Comparison of ENCODE assay signal across 12 cellular contexts in genomic region chr6:5506575-5506974, GRCh38.
DNase-seq lines count a peak whose midpoint lies in the region; ATAC-seq lines count a peak whose summit lies in the region.
"Had no signal": no experiment of that assay in that cellular context is flagged by ENCODE, and none has a peak within 500 bp of the region (broad histone marks: within the 10 kb centered on the region; RNA-seq: fewer than 3 reads in every experiment).

No MANE protein-coding gene starts in this region.

- peaks cover 2% of the 10 kb centered on the region for H3K36me3 Mint-ChIP-seq in activated CD4-positive, alpha-beta T cell treated with anti-CD3 and anti-CD28 coated beads for 36 hours (ENCODE audit: low read depth)

- H3K4me1 Mint-ChIP-seq in activated CD4-positive, alpha-beta T cell treated with anti-CD3 and anti-CD28 coated beads for 36 hours = peaks cover 22% of the 10 kb centered on the region

- H3K27me3 Mint-ChIP-seq in activated CD4-positive, alpha-beta T cell treated with anti-CD3 and anti-CD28 coated beads for 36 hours = no peaks in the 10 kb centered on the region

- no peak overlapping the region for H3K4me3 Mint-ChIP-seq in activated CD4-positive, alpha-beta T cell treated with anti-CD3 and anti-CD28 coated beads for 36 hours

- intact Hi-C loops in activated CD4-positive, alpha-beta T cell treated with anti-CD3 and anti-CD28 coated beads for 36 hours (cut with DNase I, micrococcal nuclease) = no loop called here

- no peak for DNase-seq in activated CD4-positive, alpha-beta T cell treated with anti-CD3 and anti-CD28 coated beads for 36 hours
- no peak for DNase-seq in activated CD4-positive, alpha-beta T cell treated with anti-CD3 and anti-CD28 coated beads for 48 hours
- DNase-seq in renal cortical epithelial cell (ENCODE audit: low read depth) (peak; percentile 43), NCI-H2227 treated with DMSO at 0.1 percent for 48 hours (lab: John Stamatoyannopoulos, UW) (no peak), amniotic stem cell (lab: John Stamatoyannopoulos, UW) (no peak)
- DNase-seq: esophagus squamous epithelium, NCI-H82, thyroid gland had no signal

- no peaks in the 10 kb centered on the region for H3K9me3 Mint-ChIP-seq in activated CD4-positive, alpha-beta T cell treated with anti-CD3 and anti-CD28 coated beads for 36 hours (ENCODE audit: low read depth)

- no peak for ATAC-seq in activated CD4-positive, alpha-beta T cell treated with anti-CD3 and anti-CD28 coated beads for 36 hours
- peak; percentile 51 for ATAC-seq in HG02610 (IDR thresholded peaks at IDR 0.05; ENCODE audit: unreplicated experiment)
- peak; percentile 17 for ATAC-seq in HG03565 (IDR thresholded peaks at IDR 0.05; ENCODE audit: unreplicated experiment)
- ATAC-seq in esophagus mucosa = no peak
- ATAC-seq: HepG2 had no signal

- peak overlapping the region; percentile 10 for H3K27ac Mint-ChIP-seq in activated CD4-positive, alpha-beta T cell treated with anti-CD3 and anti-CD28 coated beads for 36 hours

- CTCF ChIA-PET in activated CD4-positive, alpha-beta T cell treated with anti-CD3 and anti-CD28 coated beads for 36 hours (lab: Charles Lee) = interaction anchor here (0.8 to 1.4 kb wide), 4 partner anchors 10 to 829 kb away, joined by 3 to 4 read pairs (median 3); no protein-coding TSS in a partner anchor

- POLR2A ChIA-PET in activated CD4-positive, alpha-beta T cell treated with anti-CD3 and anti-CD28 coated beads for 36 hours (lab: Charles Lee) = no interaction called here

Comparison
In these comparisons a context has a peak if more than half of its experiments do, and no peak if none do; other contexts are left out.
1. ATAC-seq: peak in HG02610 (single experiment) and HG03565 (single experiment); none in activated CD4-positive, alpha-beta T cell treated with anti-CD3 and anti-CD28 coated beads for 36 hours (single experiment) and esophagus mucosa (single experiment).